In genomic region chr2:241240320-241241004, GRCh38 we compare ENCODE assay signal across 19 cellular contexts.
"Had no signal": no experiment of that assay in that cellular context is flagged by ENCODE, and none has a peak within 500 bp of the region (broad histone marks: within the 10 kb centered on the region; RNA-seq: fewer than 3 reads in every experiment).

No MANE protein-coding gene starts in this region.

- H3K9ac ChIP-seq: neural progenitor cell had no signal

- H2AFZ ChIP-seq: neural progenitor cell had no signal

- H3K9me3 Mint-ChIP-seq: naive thymus-derived CD8-positive, alpha-beta T cell; neural progenitor cell had no signal

- H3K4me2 ChIP-seq: neural progenitor cell had no signal

- FAIRE-seq: islet of Langerhans had no signal

- H3K4me3 Mint-ChIP-seq: naive thymus-derived CD8-positive, alpha-beta T cell; neural progenitor cell had no signal

- H3K27me3 ChIP-seq: dorsolateral prefrontal cortex, heart right ventricle, neural progenitor cell, sigmoid colon, stomach, transverse colon had no signal

- H3K27ac Mint-ChIP-seq: naive thymus-derived CD8-positive, alpha-beta T cell; neural progenitor cell had no signal

- ATAC-seq: heart right ventricle; mucosa of descending colon; naive thymus-derived CD8-positive, alpha-beta T cell had no signal

- H3K9me3 ChIP-seq: heart right ventricle, mucosa of descending colon, sigmoid colon, stomach, thoracic aorta, transverse colon had no signal

- DNase-seq: cortex of kidney; dorsolateral prefrontal cortex; effector CD8-positive, alpha-beta T cell; foreskin melanocyte; heart right ventricle; hypothalamus; kidney glomerular epithelial cell; mucosa of descending colon; naive thymus-derived CD8-positive, alpha-beta T cell; sigmoid colon; stimulated activated CD4-positive, alpha-beta T cell treated with anti-CD3 and anti-CD28 coated beads, Interleukin-2, amount 100 ng/mL, for 24 hours; stimulated activated naive CD4-positive, alpha-beta T cell; stomach; substantia nigra; transverse colon had no signal

- H3K27ac ChIP-seq: dorsolateral prefrontal cortex, heart right ventricle, neural progenitor cell, sigmoid colon, skin epidermis, stomach, thoracic aorta, transverse colon had no signal

- H3K27me3 Mint-ChIP-seq: naive thymus-derived CD8-positive, alpha-beta T cell had no signal

- H3K4me3 ChIP-seq: dorsolateral prefrontal cortex, heart right ventricle, mucosa of descending colon, neural progenitor cell, sigmoid colon, skin epidermis, stomach, thoracic aorta, transverse colon had no signal

- H3K4me1 Mint-ChIP-seq: neural progenitor cell had no signal

- H3K4me1 ChIP-seq: heart right ventricle, neural progenitor cell, sigmoid colon, stomach, transverse colon had no signal
